7 cellular contexts compared by ENCODE assay signal in the genomic region with DNA sequence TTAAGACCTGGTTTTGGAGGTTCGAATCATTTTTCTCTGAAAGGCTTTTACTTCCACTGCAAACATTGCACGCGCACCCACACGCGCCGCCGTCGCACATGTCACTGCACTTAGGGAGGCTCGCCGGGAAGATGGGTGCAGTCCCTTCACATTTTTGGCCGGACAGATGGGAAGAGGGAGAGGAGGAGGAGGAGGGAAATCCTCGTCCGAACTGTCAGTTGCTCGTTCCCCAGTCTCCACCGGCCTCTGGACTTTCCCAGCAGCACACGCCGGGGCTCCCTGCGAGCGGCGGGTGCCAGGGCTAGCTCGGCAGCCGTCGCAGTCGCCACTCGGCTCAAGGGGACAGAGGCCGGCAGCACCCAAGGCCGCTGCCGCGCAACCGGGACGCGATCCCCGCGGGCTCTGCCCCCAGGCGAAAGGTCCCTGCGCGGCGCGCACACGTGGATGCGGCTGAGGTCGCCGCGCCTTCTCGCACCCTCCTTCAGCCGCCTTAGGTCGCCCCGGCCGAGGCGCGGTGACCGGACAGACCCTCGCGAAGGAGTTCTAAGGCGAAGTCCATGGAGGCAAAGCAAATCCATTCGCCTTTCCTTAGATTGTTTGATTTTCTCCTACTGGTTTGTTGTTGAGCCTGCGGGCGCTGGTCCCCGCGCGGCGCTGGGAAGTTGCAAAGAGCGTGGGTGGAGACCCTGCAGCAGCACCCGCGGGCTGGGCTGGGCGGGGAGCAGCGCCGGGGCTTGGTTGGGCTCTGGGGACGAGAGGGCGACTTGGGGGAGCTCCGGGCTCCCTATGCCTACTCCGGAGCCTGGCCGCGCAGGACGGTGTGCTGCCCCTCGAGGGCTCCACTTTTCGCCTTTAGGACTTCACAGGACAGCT.
DNase-seq lines count a peak whose midpoint lies in the region; ATAC-seq lines count a peak whose summit lies in the region.

No MANE protein-coding gene starts in this region.

- peak overlapping the region; percentile 56 for H3K4me3 ChIP-seq in rectal smooth muscle tissue (ENCODE audit: low read length)

- H3K9ac ChIP-seq in rectal smooth muscle tissue (ENCODE audit: low read length) = no peak overlapping the region

- intact Hi-C loops in head of caudate nucleus (cut with DNase I) = no loop called here

- no peak overlapping the region for H3K27ac ChIP-seq in rectal smooth muscle tissue (ENCODE audit: low read depth, low read length)

- H3K4me1 ChIP-seq in rectal smooth muscle tissue (ENCODE audit: control insufficient read depth, insufficient read depth, low read length) = peaks cover 5% of the 10 kb centered on the region

- H3K36me3 ChIP-seq in rectal smooth muscle tissue (ENCODE audit: control insufficient read depth, insufficient read depth, low read length) = no peaks in the 10 kb centered on the region

- ATAC-seq in GM18517 (IDR thresholded peaks at IDR 0.05; ENCODE audit: unreplicated experiment) (peak; percentile 15), HG02623 (IDR thresholded peaks at IDR 0.05; ENCODE audit: unreplicated experiment) (peak; percentile 3)

- DNase-seq in NCI-H2171 treated with DMSO at 0.1 percent for 48 hours (lab: John Stamatoyannopoulos, UW) = peak; percentile 60
- DNase-seq in activated T-cell treated with anti-CD3 and anti-CD28 coated beads, Interleukin-2, amount 50 U/mL, for 48 hours = peak; percentile 69 to 76
- DNase-seq in head of caudate nucleus = peak in 36 of 42 donors; percentile 8 to 66 (median 37)
- no peak for DNase-seq in COLO829 (ENCODE audit: low spot score)

- H3K27me3 ChIP-seq in rectal smooth muscle tissue (ENCODE audit: control insufficient read depth, insufficient read depth, low read length) = peaks cover 2% of the 10 kb centered on the region
